8 cellular contexts compared by ENCODE assay signal in the genomic region with DNA sequence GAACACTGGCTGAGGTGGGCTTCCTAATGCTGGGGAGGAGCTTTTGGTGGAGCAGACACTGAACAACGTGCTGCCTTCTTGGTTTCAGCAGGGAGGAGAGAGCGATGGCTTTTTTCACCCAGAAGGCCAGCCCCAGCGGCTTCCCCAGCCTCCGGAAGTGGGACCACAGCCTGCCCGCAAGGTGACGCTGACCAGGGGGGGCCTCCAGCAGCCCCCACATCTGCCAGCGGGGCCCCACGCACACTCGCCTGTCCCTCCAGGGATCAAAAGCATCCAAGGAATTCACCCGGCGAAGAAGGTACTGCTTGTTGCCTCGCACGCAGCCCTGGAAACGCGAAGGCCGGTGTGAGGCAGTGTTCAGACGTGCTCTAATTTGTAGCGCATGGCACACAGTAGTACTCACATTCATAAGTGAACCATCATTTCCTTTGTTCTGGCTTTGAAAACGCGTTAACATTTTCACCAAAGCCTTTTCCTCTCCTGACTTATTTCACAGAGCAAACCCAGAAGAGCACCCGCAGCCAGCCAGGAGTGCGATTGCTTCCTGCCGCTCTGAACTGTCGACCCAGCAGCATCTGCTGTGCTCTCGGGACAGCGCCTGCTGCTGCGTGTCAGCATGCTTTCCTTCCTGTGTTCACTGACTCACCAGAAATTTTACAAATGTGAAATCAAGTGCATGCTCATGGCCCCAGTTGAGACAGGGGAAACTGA. TPM values are rescaled to one million over a fixed set of nuclear protein-coding genes. Genes with fewer than 3 reads are reported as not detected.
DNase-seq lines count a peak whose midpoint lies in the region; ATAC-seq and TF ChIP-seq lines count a peak whose summit lies in the region.

No MANE protein-coding gene starts in this region.

- TF ChIP-seq EP300 in gastroesophageal sphincter (IDR thresholded peaks at IDR 0.05): no peak

- peak overlapping the region; percentile 69 for H3K4me3 Mint-ChIP-seq in activated CD8-positive, alpha-beta T cell treated with anti-CD3 and anti-CD28 coated beads for 36 hours
- no peak overlapping the region for H3K4me3 Mint-ChIP-seq in MCF 10A (ENCODE audit: unreplicated experiment)

- H3K27me3 Mint-ChIP-seq in activated CD8-positive, alpha-beta T cell treated with anti-CD3 and anti-CD28 coated beads for 36 hours: no peaks in the 10 kb centered on the region
- no peaks in the 10 kb centered on the region for H3K27me3 Mint-ChIP-seq in MCF 10A (ENCODE audit: insufficient read depth, unreplicated experiment)

- DNase-seq in GM12865 (ENCODE audit: low read depth) (peak; percentile 73), MCF 10A (ENCODE audit: unreplicated experiment) (no peak), foreskin melanocyte (no peak), NCI-H1092 (lab: John Stamatoyannopoulos, UW) (no peak)
- DNase-seq in activated CD8-positive, alpha-beta T cell treated with anti-CD3 and anti-CD28 coated beads for 36 hours: peak; percentile 80
- peak; percentile 43 to 53 for DNase-seq in stimulated activated CD4-positive, alpha-beta T cell treated with anti-CD3 and anti-CD28 coated beads, Interleukin-4, amount 100 ng/mL, for 4 hours

- H3K27ac ChIP-seq in gastroesophageal sphincter: peak overlapping the region in 1 of 4 donors; percentile 33

- H3K9me3 ChIP-seq in gastroesophageal sphincter: no peaks in the 10 kb centered on the region

- H3K27ac Mint-ChIP-seq in activated CD8-positive, alpha-beta T cell treated with anti-CD3 and anti-CD28 coated beads for 36 hours: peak overlapping the region; percentile 95
- H3K27ac Mint-ChIP-seq in MCF 10A (ENCODE audit: low read depth, unreplicated experiment): no peak overlapping the region

- peaks cover 58% of the 10 kb centered on the region for H3K36me3 Mint-ChIP-seq in activated CD8-positive, alpha-beta T cell treated with anti-CD3 and anti-CD28 coated beads for 36 hours (ENCODE audit: low read depth)
- H3K36me3 Mint-ChIP-seq in MCF 10A (ENCODE audit: insufficient read depth, unreplicated experiment): peaks cover 83% of the 10 kb centered on the region

- no peak for TF ChIP-seq POLR2A in gastroesophageal sphincter (IDR thresholded peaks at IDR 0.05)

- TF ChIP-seq CTCF in GM12865 (IDR thresholded peaks at IDR 0.05; ENCODE audit: insufficient read depth, low read depth, low read length, missing control alignments) (no peak), gastroesophageal sphincter (IDR thresholded peaks at IDR 0.05) (no peak), MCF 10A (IDR thresholded peaks at IDR 0.05; ENCODE audit: unreplicated experiment) (no peak)
- no peak for TF ChIP-seq CTCF in activated CD8-positive, alpha-beta T cell treated with anti-CD3 and anti-CD28 coated beads for 36 hours (IDR thresholded peaks at IDR 0.05)

- CTCF ChIA-PET in activated CD8-positive, alpha-beta T cell treated with anti-CD3 and anti-CD28 coated beads for 36 hours (lab: Charles Lee): interaction anchor here (0.7 to 2.6 kb wide), 9 partner anchors 10 to 384 kb away, joined by 3 to 17 read pairs (median 4); no protein-coding TSS in a partner anchor
- CTCF ChIA-PET in MCF 10A (lab: Yijun Ruan, JAX): interaction anchor here (0.7 kb wide), 1 partner anchor 165 kb away, joined by 3 read pairs; no protein-coding TSS in a partner anchor

- WGBS in gastroesophageal sphincter (ENCODE audit: low coverage in 1 of 2), 2 donors: 63 to 67% methylated on average over 5 to 7 of the region's 27 CpGs

- intact Hi-C loops in activated CD8-positive, alpha-beta T cell treated with anti-CD3 and anti-CD28 coated beads for 36 hours (cut with micrococcal nuclease): loop anchor here (2.0 to 10.0 kb wide), 2 partner anchors 25 to 119 kb away; partner anchors contain the start of gene RBM33
- intact Hi-C loops in MCF 10A (cut with micrococcal nuclease): no loop called here

- H3K36me3 ChIP-seq in gastroesophageal sphincter: peaks cover 0 to 70% of the 10 kb centered on the region in 2 donors

- POLR2A ChIA-PET in activated CD8-positive, alpha-beta T cell treated with anti-CD3 and anti-CD28 coated beads for 36 hours (lab: Charles Lee): interaction anchor here (0.6 to 2.7 kb wide), 8 partner anchors 10 to 1447 kb away, joined by 3 to 17 read pairs (median 4); partner anchors contain the start of gene RBM33
- POLR2A ChIA-PET in MCF 10A (lab: Yijun Ruan, JAX): no interaction called here

- no peaks in the 10 kb centered on the region for H3K9me3 Mint-ChIP-seq in activated CD8-positive, alpha-beta T cell treated with anti-CD3 and anti-CD28 coated beads for 36 hours
- no peaks in the 10 kb centered on the region for H3K9me3 Mint-ChIP-seq in MCF 10A (ENCODE audit: unreplicated experiment)

- H3K4me1 ChIP-seq in gastroesophageal sphincter: peaks cover 0 to 39% (median 4%) of the 10 kb centered on the region in 3 donors

- no peaks in the 10 kb centered on the region for H3K27me3 ChIP-seq in gastroesophageal sphincter

- H3K4me3 ChIP-seq in GM12865 (ENCODE audit: low read depth, low read length) (peak overlapping the region; percentile 29; the same call in 1 of the 2 replicates), gastroesophageal sphincter (no peak overlapping the region)

- peaks cover 62% of the 10 kb centered on the region for H3K4me1 Mint-ChIP-seq in activated CD8-positive, alpha-beta T cell treated with anti-CD3 and anti-CD28 coated beads for 36 hours (ENCODE audit: low read depth)
- no peaks in the 10 kb centered on the region for H3K4me1 Mint-ChIP-seq in MCF 10A (ENCODE audit: insufficient read depth, unreplicated experiment)

- BruUV-seq in MCF 10A (replicated peaks; lab: Mats Ljungman, UMichigan): no TSS peak

- ATAC-seq in HG03066 (IDR thresholded peaks at IDR 0.05; ENCODE audit: low read depth, unreplicated experiment) (peak; percentile 64), gastroesophageal sphincter (peak; percentile 60)
- ATAC-seq in activated CD8-positive, alpha-beta T cell treated with anti-CD3 and anti-CD28 coated beads for 36 hours: peak; percentile 77

RNA-seq across cellular contexts. Expression of gene SHH, which starts 48.4 kb away (rescaled TPM):
- total RNA-seq in activated CD8-positive, alpha-beta T cell treated with anti-CD3 and anti-CD28 coated beads for 36 hours: not detected
- total RNA-seq in gastroesophageal sphincter: under 1 TPM in 1 of 4 donors, not detected in 3; 0.08 TPM
- total RNA-seq in MCF 10A (2022): not detected in 2 replicates

Comparison
In these comparisons a context has a peak if more than half of its experiments do, and no peak if none do; other contexts are left out.
1. DNase-seq: peak in GM12865 (single experiment), activated CD8-positive, alpha-beta T cell treated with anti-CD3 and anti-CD28 coated beads for 36 hours (single experiment) and stimulated activated CD4-positive, alpha-beta T cell treated with anti-CD3 and anti-CD28 coated beads, Interleukin-4, amount 100 ng/mL, for 4 hours (2 of 2); none in MCF 10A (single experiment), foreskin melanocyte (single experiment) and NCI-H1092 (single experiment).
2. Peak in every context shown above with its lines, with median percentiles within 50 percentile points of each other: ATAC-seq.